In genomic region chr3:52232279-52233107, GRCh38 we compare ENCODE assay signal across 7 cellular contexts. TPM values are rescaled to one million over a fixed set of nuclear protein-coding genes. Genes with fewer than 3 reads are reported as not detected.
DNase-seq lines count a peak whose midpoint lies in the region; ATAC-seq, FAIRE-seq and TF ChIP-seq lines count a peak whose summit lies in the region.
"Had no signal": no experiment of that assay in that cellular context is flagged by ENCODE, and none has a peak within 500 bp of the region (broad histone marks: within the 10 kb centered on the region; RNA-seq: fewer than 3 reads in every experiment).

No MANE protein-coding gene starts in this region.

- peaks cover 79% of the 10 kb centered on the region for H3K36me3 ChIP-seq in KOPT-K1 (ENCODE audit: insufficient read depth, low read length)
- peaks cover 16 to 18% of the 10 kb centered on the region in 2 donors for H3K36me3 ChIP-seq in small intestine (ENCODE audit: control insufficient read depth in 2 of 2, insufficient read depth in 2 of 2, low read length in 2 of 2)
- H3K36me3 ChIP-seq: SJCRH30 had no signal

- H3K4me1 ChIP-seq in small intestine (ENCODE audit: control insufficient read depth in 2 of 2, insufficient read depth in 1 of 2, low read depth in 1 of 2, low read length in 1 of 2) = peaks cover 0 to 3% of the 10 kb centered on the region in 2 donors
- H3K4me1 ChIP-seq: SJCRH30 had no signal

- H3K9me3 ChIP-seq in KOPT-K1 (ENCODE audit: insufficient read depth, low read length, poor library complexity, severe bottlenecking) (no peaks in the 10 kb centered on the region), small intestine (ENCODE audit: control insufficient read depth, low read depth) (no peaks in the 10 kb centered on the region)
- H3K9me3 ChIP-seq: SJCRH30 had no signal

- peak; percentile 24 for TF ChIP-seq CTCF in activated CD8-positive, alpha-beta T cell treated with anti-CD3 and anti-CD28 coated beads for 36 hours (IDR thresholded peaks at IDR 0.05)
- peak; percentile 47 for TF ChIP-seq CTCF in neural crest cell (conservative IDR thresholded peaks at IDR 0.05)

- H3K9me3 Mint-ChIP-seq in activated CD8-positive, alpha-beta T cell treated with anti-CD3 and anti-CD28 coated beads for 36 hours = no peaks in the 10 kb centered on the region
- no peaks in the 10 kb centered on the region for H3K9me3 Mint-ChIP-seq in neural crest cell

- peak; percentile 21 for ATAC-seq in activated CD8-positive, alpha-beta T cell treated with anti-CD3 and anti-CD28 coated beads for 36 hours

- H3K27me3 ChIP-seq in small intestine (ENCODE audit: control insufficient read depth in 2 of 2, insufficient read depth in 2 of 2, low read length in 2 of 2) = no peaks in the 10 kb centered on the region
- H3K27me3 ChIP-seq: SJCRH30 had no signal

- CTCF ChIA-PET in activated CD8-positive, alpha-beta T cell treated with anti-CD3 and anti-CD28 coated beads for 36 hours (lab: Charles Lee) = interaction anchor here (0.6 to 10.8 kb wide), 30 partner anchors 8 to 251 kb away, joined by 3 to 198 read pairs (median 5); partner anchors contain the start of genes GLYCTK, TLR9 and WDR82

- 86 to 89% (median 88%) methylated on average over 25 to 28 of the region's 28 CpGs for WGBS in small intestine, 3 donors

- peaks cover 44% of the 10 kb centered on the region for H3K36me3 Mint-ChIP-seq in activated CD8-positive, alpha-beta T cell treated with anti-CD3 and anti-CD28 coated beads for 36 hours (ENCODE audit: low read depth)
- no peaks in the 10 kb centered on the region for H3K36me3 Mint-ChIP-seq in neural crest cell (ENCODE audit: low read depth)

- DNase-seq in activated CD8-positive, alpha-beta T cell treated with anti-CD3 and anti-CD28 coated beads for 36 hours = peak; percentile 62
- DNase-seq in neural crest cell (ENCODE audit: low read depth, low spot score) = no peak
- DNase-seq in medulla oblongata (ENCODE audit: extremely low spot score) = no peak
- DNase-seq in small intestine = no peak
- DNase-seq: GOT3 had no signal

- H3K27ac ChIP-seq in KOPT-K1 (ENCODE audit: low read depth, low read length, poor library complexity, severe bottlenecking) = peak overlapping the region; percentile 40
- no peak overlapping the region for H3K27ac ChIP-seq in small intestine (ENCODE audit: low read depth in 1 of 2, low read length in 1 of 2)
- H3K27ac ChIP-seq: SJCRH30 had no signal

- peak overlapping the region; percentile 79 for H3K27ac Mint-ChIP-seq in activated CD8-positive, alpha-beta T cell treated with anti-CD3 and anti-CD28 coated beads for 36 hours
- H3K27ac Mint-ChIP-seq in neural crest cell (ENCODE audit: unreplicated experiment) = no peak overlapping the region

- peak overlapping the region; percentile 8 for H3K4me3 Mint-ChIP-seq in activated CD8-positive, alpha-beta T cell treated with anti-CD3 and anti-CD28 coated beads for 36 hours
- H3K4me3 Mint-ChIP-seq in neural crest cell = no peak overlapping the region

- H3K4me1 Mint-ChIP-seq in activated CD8-positive, alpha-beta T cell treated with anti-CD3 and anti-CD28 coated beads for 36 hours (ENCODE audit: low read depth) = peaks cover 62% of the 10 kb centered on the region
- H3K4me1 Mint-ChIP-seq in neural crest cell = no peaks in the 10 kb centered on the region

- FAIRE-seq in small intestine (lab: Jason Lieb, UNC) = no peak

- no peak overlapping the region for H3K4me3 ChIP-seq in small intestine (ENCODE audit: low read depth in 1 of 2, low read length in 2 of 2)
- H3K4me3 ChIP-seq: SJCRH30 had no signal

- POLR2A ChIA-PET in activated CD8-positive, alpha-beta T cell treated with anti-CD3 and anti-CD28 coated beads for 36 hours (lab: Charles Lee) = interaction anchor here (1.1 to 33.3 kb wide), 6 partner anchors 9 to 107 kb away, joined by 3 to 949 read pairs (median 4); partner anchors contain the start of genes GLYCTK and WDR82

- no peaks in the 10 kb centered on the region for H3K27me3 Mint-ChIP-seq in activated CD8-positive, alpha-beta T cell treated with anti-CD3 and anti-CD28 coated beads for 36 hours
- no peaks in the 10 kb centered on the region for H3K27me3 Mint-ChIP-seq in neural crest cell (ENCODE audit: low read depth)

- intact Hi-C loops in activated CD8-positive, alpha-beta T cell treated with anti-CD3 and anti-CD28 coated beads for 36 hours (cut with micrococcal nuclease) = no loop called here

RNA-seq across cellular contexts. Expression of gene TWF2, which starts 6.5 kb away (rescaled TPM):
- total RNA-seq in activated CD8-positive, alpha-beta T cell treated with anti-CD3 and anti-CD28 coated beads for 36 hours = 100 to 1,000 TPM; 137 TPM
- 30.7 and 31.7 TPM in 2 replicates for total RNA-seq in neural crest cell
- polyA plus RNA-seq in small intestine = 10 to 100 TPM; 47.6 to 54.1 (median 53.8) TPM

RNA-seq across cellular contexts. Expression of gene TLR9, which starts 7.0 kb away (rescaled TPM):
- 1 to 10 TPM; 2.0 TPM for total RNA-seq in activated CD8-positive, alpha-beta T cell treated with anti-CD3 and anti-CD28 coated beads for 36 hours
- 0.16 TPM in 1 of 2 replicates, not detected in the other for total RNA-seq in neural crest cell
- polyA plus RNA-seq in small intestine = under 1 TPM in 1 of 3 donors, not detected in 2; 0.12 TPM
- total RNA-seq: SJCRH30 had no signal

RNA-seq across cellular contexts. Expression of gene PPM1M, which starts 13.1 kb away (rescaled TPM):
- total RNA-seq in activated CD8-positive, alpha-beta T cell treated with anti-CD3 and anti-CD28 coated beads for 36 hours = 100 to 1,000 TPM in 1 of 2 experiments, 10 to 100 TPM in 1; 94.3 to 100 TPM
- 4.3 and 4.4 TPM in 2 replicates for total RNA-seq in neural crest cell
- polyA plus RNA-seq in small intestine = 1 to 10 TPM; 1.8 to 9.3 (median 8.4) TPM

RNA-seq across cellular contexts. Expression of gene ALAS1, which starts 34.5 kb away (rescaled TPM):
- total RNA-seq in activated CD8-positive, alpha-beta T cell treated with anti-CD3 and anti-CD28 coated beads for 36 hours = 10 to 100 TPM; 54.3 to 54.6 TPM
- 47.8 and 53.0 TPM in 2 replicates for total RNA-seq in neural crest cell
- polyA plus RNA-seq in small intestine = 10 to 100 TPM; 40.9 to 99.7 (median 85.0) TPM

RNA-seq across cellular contexts. Expression of gene WDR82, which starts 46.0 kb away (rescaled TPM):
- 100 to 1,000 TPM; 103 to 105 TPM for total RNA-seq in activated CD8-positive, alpha-beta T cell treated with anti-CD3 and anti-CD28 coated beads for 36 hours
- 114 and 119 TPM in 2 replicates for total RNA-seq in neural crest cell
- polyA plus RNA-seq in small intestine = 10 to 100 TPM; 25.9 to 43.8 (median 28.4) TPM

Comparison
In these comparisons a context has a peak if more than half of its experiments do, and no peak if none do; other contexts are left out.
1. RNA of gene PPM1M, which starts 13.1 kb away (total RNA-seq): 94.3 to 100 TPM in activated CD8-positive, alpha-beta T cell treated with anti-CD3 and anti-CD28 coated beads for 36 hours; 4.3 to 4.4 TPM in neural crest cell; every median in the first group is over 10 times any median in the second.